ENCODE assay signal across 8 cellular contexts in the genomic region with DNA sequence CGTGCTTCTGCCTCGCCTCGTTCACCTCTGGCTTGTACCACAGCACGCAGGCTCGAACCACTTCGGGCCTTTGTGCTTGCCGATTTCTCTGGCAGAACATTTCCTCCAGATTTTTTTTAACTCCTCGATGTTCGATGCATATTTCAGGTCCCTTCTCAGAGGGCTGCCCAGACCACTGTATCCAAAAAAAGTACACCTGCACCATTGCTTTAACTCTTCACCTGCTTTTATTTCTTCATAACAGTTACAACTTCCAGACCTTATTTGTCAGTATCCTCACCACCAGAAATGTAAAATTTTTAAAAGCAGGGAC. TPM values are rescaled to one million over a fixed set of nuclear protein-coding genes. Genes with fewer than 3 reads are reported as not detected.
A peak's percentile ranks its signal among the peaks of the same experiment; 100 is the strongest.
DNase-seq lines count a peak whose midpoint lies in the region; ATAC-seq and TF ChIP-seq lines count a peak whose summit lies in the region.

No MANE protein-coding gene starts in this region.

- no peak for TF ChIP-seq POLR2A in NB4 (IDR thresholded peaks at IDR 0.05; ENCODE audit: extremely low read depth, insufficient read length)

- intact Hi-C loops in posterior vena cava (cut with DNase I), result loop anchor here in 1 of 2 donors (10.0 kb wide), 1 partner anchor 1519 kb away; no protein-coding TSS in a partner anchor

- H3K4me1 Mint-ChIP-seq in CD8-positive, alpha-beta memory T cell, result peaks cover 27 to 45% (median 37%) of the 10 kb centered on the region in 3 donors

- no peak for DNase-seq in CD8-positive, alpha-beta memory T cell
- no peak for DNase-seq in NB4 (ENCODE audit: low read depth)
- no peak for DNase-seq in omental fat pad (ENCODE audit: low spot score)
- DNase-seq in posterior vena cava (ENCODE audit: low spot score), result no peak

- H3K9ac ChIP-seq in endocrine pancreas (ENCODE audit: control insufficient read depth, insufficient read depth, low read length), result peak overlapping the region; percentile 78

- H3K4me3 ChIP-seq in CD8-positive, alpha-beta memory T cell (ENCODE audit: low read length), result peak overlapping the region; percentile 64
- H3K4me3 ChIP-seq in NB4 (ENCODE audit: low read depth, low read length), result peak overlapping the region; percentile 78
- peak overlapping the region; percentile 38 for H3K4me3 ChIP-seq in endocrine pancreas (ENCODE audit: control insufficient read depth, insufficient read depth, low read length)

- H3K4me1 ChIP-seq in CD8-positive, alpha-beta memory T cell (ENCODE audit: insufficient read depth, low read length), result peaks cover 31% of the 10 kb centered on the region
- peaks cover 23% of the 10 kb centered on the region for H3K4me1 ChIP-seq in endocrine pancreas (ENCODE audit: control insufficient read depth, insufficient read depth, low read length)

- H3K4me3 Mint-ChIP-seq in CD8-positive, alpha-beta memory T cell, result peak overlapping the region; percentile 89 to 98 (median 96)

- H3K9me3 ChIP-seq in CD8-positive, alpha-beta memory T cell (ENCODE audit: low read length), result no peaks in the 10 kb centered on the region
- no peaks in the 10 kb centered on the region for H3K9me3 ChIP-seq in endocrine pancreas (ENCODE audit: control insufficient read depth, low read length)

- H3K27ac Mint-ChIP-seq in CD8-positive, alpha-beta memory T cell, result peak overlapping the region; percentile 93 to 98 (median 96)

- H3K36me3 Mint-ChIP-seq in CD8-positive, alpha-beta memory T cell, result peaks cover 0 to 11% (median 2%) of the 10 kb centered on the region in 3 donors

- H3K27me3 Mint-ChIP-seq in CD8-positive, alpha-beta memory T cell, result peaks cover 0 to 3% of the 10 kb centered on the region in 2 donors

- CTCF ChIA-PET in CD8-positive, alpha-beta memory T cell (lab: Charles Lee), result interaction anchor here (0.7 to 2.0 kb wide), 12 partner anchors 10 to 538 kb away, joined by 3 to 9 read pairs (median 4); partner anchors contain the start of gene FUBP1

- H3K27ac ChIP-seq in CD8-positive, alpha-beta memory T cell (ENCODE audit: low read depth, low read length), result peak overlapping the region; percentile 68

- H3K9me3 Mint-ChIP-seq in CD8-positive, alpha-beta memory T cell, result no peaks in the 10 kb centered on the region

- POLR2A ChIA-PET in CD8-positive, alpha-beta memory T cell (lab: Charles Lee), result interaction anchor here (0.6 to 2.0 kb wide), 5 partner anchors 76 to 395 kb away, joined by 3 to 20 read pairs (median 12); partner anchors contain the start of genes DNAJB4, FUBP1, MIGA1 and USP33

- TF ChIP-seq CTCF in NB4 (IDR thresholded peaks at IDR 0.05; ENCODE audit: low read depth, low read length), result no peak
- no peak for TF ChIP-seq CTCF in omental fat pad (IDR thresholded peaks at IDR 0.05)

- no peaks in the 10 kb centered on the region for H3K36me3 ChIP-seq in CD8-positive, alpha-beta memory T cell (ENCODE audit: insufficient read depth, low read length)
- H3K36me3 ChIP-seq in endocrine pancreas (ENCODE audit: control insufficient read depth, insufficient read depth, low read length), result no peaks in the 10 kb centered on the region

- H3K27me3 ChIP-seq in CD8-positive, alpha-beta memory T cell (ENCODE audit: insufficient read depth, low read length, poor library complexity, severe bottlenecking), result no peaks in the 10 kb centered on the region
- H3K27me3 ChIP-seq in endocrine pancreas (ENCODE audit: control insufficient read depth, insufficient read depth, low read length), result no peaks in the 10 kb centered on the region

- ATAC-seq in omental fat pad (ENCODE audit: low FRiP score) (peak; percentile 38), HG02623 (IDR thresholded peaks at IDR 0.05; ENCODE audit: unreplicated experiment) (no peak), GM21723 (IDR thresholded peaks at IDR 0.05; ENCODE audit: unreplicated experiment) (no peak), GM21786 (IDR thresholded peaks at IDR 0.05; ENCODE audit: unreplicated experiment) (no peak)

RNA-seq across cellular contexts. Expression of gene ZZZ3, which starts 1.3 kb away (rescaled TPM):
- 10 to 100 TPM; 58.3 to 60.2 TPM for total RNA-seq in CD8-positive, alpha-beta memory T cell
- 42.7 TPM for polyA plus RNA-seq in CD8-positive, alpha-beta memory T cell
- 10 to 100 TPM; 41.2 to 78.7 (median 53.2) TPM for total RNA-seq in omental fat pad
- 10 to 100 TPM; 39.0 to 42.3 TPM for total RNA-seq in posterior vena cava
